In the genomic region with DNA sequence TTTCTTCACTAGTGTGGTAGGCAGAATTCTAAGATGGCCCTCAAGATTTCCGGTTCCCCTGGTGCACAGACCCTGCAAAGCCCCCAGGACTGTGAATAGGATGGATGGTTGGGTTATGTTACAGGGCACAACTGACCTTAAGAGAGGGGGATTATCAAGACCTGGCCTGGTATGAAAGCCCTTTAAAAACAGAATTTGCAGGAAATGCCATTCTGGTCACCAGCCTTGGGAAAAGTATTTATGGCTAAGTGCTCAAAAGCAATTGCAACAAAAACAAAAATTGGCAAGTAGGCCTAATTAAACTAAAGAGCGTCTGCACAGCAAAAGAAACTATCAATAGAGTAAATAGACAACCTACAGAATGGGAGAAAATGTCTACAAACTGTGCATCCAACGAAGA, we compare ENCODE assay signal across 26 cellular contexts.
DNase-seq lines count a peak whose midpoint lies in the region; ATAC-seq lines count a peak whose summit lies in the region.
"Had no signal": no experiment of that assay in that cellular context is flagged by ENCODE, and none has a peak within 500 bp of the region (broad histone marks: within the 10 kb centered on the region; RNA-seq: fewer than 3 reads in every experiment).

No MANE protein-coding gene starts in this region.

- DNase-seq in stimulated activated naive CD8-positive, alpha-beta T cell treated with anti-CD3 and anti-CD28 coated beads, Interleukin-15, amount 100 ng/mL, for 72 hours: no peak
- no peak for DNase-seq in activated T-helper 2 cell treated with anti-CD3 and anti-CD28 coated beads, Interferon-gamma antibody, Interleukin-2, Interleukin-4, amounts not matched to agents 10 μg/mL and 5 μg/mL and 100 μg/mL, durations not matched to agents 14 hours and 24 hours and 36 hours (ENCODE audit: low spot score)
- DNase-seq in myocyte (ENCODE audit: low read depth) (peak; percentile 36), NCI-H345 treated with DMSO at 0.1 percent for 48 hours (lab: John Stamatoyannopoulos, UW; ENCODE audit: unreplicated experiment) (no peak), T-cell (no peak), DMS53 (lab: John Stamatoyannopoulos, UW) (no peak)
- DNase-seq in naive thymus-derived CD8-positive, alpha-beta T cell: no peak
- DNase-seq: activated CD4-positive, CD25-positive, alpha-beta regulatory T cell treated with anti-CD3 and anti-CD28 coated beads, Interleukin-2, amount 50 U/mL, for 72 hours; activated CD8-positive, alpha-beta T cell treated with anti-CD3 and anti-CD28 coated beads, Interleukin-2, amount 10 ng/mL, durations not matched to agents 7 days and 5 days; activated naive CD8-positive, alpha-beta T cell treated with anti-CD3 and anti-CD28 coated beads, Interleukin-2, amount 10 ng/mL, durations not matched to agents 7 days and 5 days; caudate nucleus; foreskin fibroblast; heart left ventricle; KBM-7; MG63; natural killer cell; NCI-H1105; NCI-H1930; NCI-H69; nucleus accumbens; stimulated activated naive CD4-positive, alpha-beta T cell; uterus had no signal

- CTCF ChIA-PET in T-cell (lab: Charles Lee): no interaction called here

- POLR2A ChIA-PET in naive thymus-derived CD8-positive, alpha-beta T cell (lab: Charles Lee): no interaction called here
- POLR2A ChIA-PET in T-cell (lab: Charles Lee): no interaction called here

- intact Hi-C loops in activated T-helper 2 cell treated with anti-CD3 and anti-CD28 coated beads, Interferon-gamma antibody, Interleukin-2, Interleukin-4, amounts not matched to agents 10 μg/mL and 5 μg/mL and 100 μg/mL, durations not matched to agents 14 hours and 24 hours and 36 hours (cut with micrococcal nuclease): no loop called here

- H3K36me3 Mint-ChIP-seq in stimulated activated naive CD8-positive, alpha-beta T cell treated with anti-CD3 and anti-CD28 coated beads, Interleukin-15, Interleukin-2, amounts not matched to agents 100 ng/mL and 50 ng/mL, for 24 hours (ENCODE audit: low read depth): peaks cover 75% of the 10 kb centered on the region
- H3K36me3 Mint-ChIP-seq in activated T-helper 2 cell treated with anti-CD3 and anti-CD28 coated beads, Interferon-gamma antibody, Interleukin-2, Interleukin-4, amounts not matched to agents 10 μg/mL and 5 μg/mL and 100 μg/mL, durations not matched to agents 14 hours and 24 hours and 36 hours (ENCODE audit: low read depth): peaks cover 79% of the 10 kb centered on the region
- H3K36me3 Mint-ChIP-seq in naive thymus-derived CD8-positive, alpha-beta T cell: peaks cover 0 to 11% (median 5%) of the 10 kb centered on the region in 3 donors
- H3K36me3 Mint-ChIP-seq in T-cell: peaks cover 24% of the 10 kb centered on the region
- H3K36me3 Mint-ChIP-seq: natural killer cell had no signal

- H3K4me1 Mint-ChIP-seq in stimulated activated naive CD8-positive, alpha-beta T cell treated with anti-CD3 and anti-CD28 coated beads, Interleukin-15, Interleukin-2, amounts not matched to agents 100 ng/mL and 50 ng/mL, for 24 hours (ENCODE audit: low read depth): peaks cover 89% of the 10 kb centered on the region
- peaks cover 81% of the 10 kb centered on the region for H3K4me1 Mint-ChIP-seq in stimulated activated naive CD8-positive, alpha-beta T cell treated with anti-CD3 and anti-CD28 coated beads, Interleukin-15, amount 100 ng/mL, for 72 hours
- peaks cover 61% of the 10 kb centered on the region for H3K4me1 Mint-ChIP-seq in activated T-helper 2 cell treated with anti-CD3 and anti-CD28 coated beads, Interferon-gamma antibody, Interleukin-2, Interleukin-4, amounts not matched to agents 10 μg/mL and 5 μg/mL and 100 μg/mL, durations not matched to agents 14 hours and 24 hours and 36 hours (ENCODE audit: low read depth)
- peaks cover 8 to 22% (median 20%) of the 10 kb centered on the region in 4 donors for H3K4me1 Mint-ChIP-seq in naive thymus-derived CD8-positive, alpha-beta T cell
- H3K4me1 Mint-ChIP-seq in T-cell: peaks cover 19 to 36% (median 19%) of the 10 kb centered on the region in 3 donors

- H3K27me3 Mint-ChIP-seq in stimulated activated naive CD8-positive, alpha-beta T cell treated with anti-CD3 and anti-CD28 coated beads, Interleukin-15, Interleukin-2, amounts not matched to agents 100 ng/mL and 50 ng/mL, for 24 hours: no peaks in the 10 kb centered on the region
- H3K27me3 Mint-ChIP-seq in stimulated activated naive CD8-positive, alpha-beta T cell treated with anti-CD3 and anti-CD28 coated beads, Interleukin-15, amount 100 ng/mL, for 72 hours: no peaks in the 10 kb centered on the region
- H3K27me3 Mint-ChIP-seq in activated T-helper 2 cell treated with anti-CD3 and anti-CD28 coated beads, Interferon-gamma antibody, Interleukin-2, Interleukin-4, amounts not matched to agents 10 μg/mL and 5 μg/mL and 100 μg/mL, durations not matched to agents 14 hours and 24 hours and 36 hours (ENCODE audit: low read depth): no peaks in the 10 kb centered on the region
- H3K27me3 Mint-ChIP-seq in naive thymus-derived CD8-positive, alpha-beta T cell: no peaks in the 10 kb centered on the region
- no peaks in the 10 kb centered on the region for H3K27me3 Mint-ChIP-seq in T-cell
- H3K27me3 Mint-ChIP-seq: activated naive CD8-positive, alpha-beta T cell treated with anti-CD3 and anti-CD28 coated beads, Interleukin-2, amount 10 ng/mL, durations not matched to agents 7 days and 5 days had no signal

- H3K27ac Mint-ChIP-seq in stimulated activated naive CD8-positive, alpha-beta T cell treated with anti-CD3 and anti-CD28 coated beads, Interleukin-15, Interleukin-2, amounts not matched to agents 100 ng/mL and 50 ng/mL, for 24 hours: peak overlapping the region; percentile 42
- H3K27ac Mint-ChIP-seq in stimulated activated naive CD8-positive, alpha-beta T cell treated with anti-CD3 and anti-CD28 coated beads, Interleukin-15, amount 100 ng/mL, for 72 hours: no peak overlapping the region
- H3K27ac Mint-ChIP-seq in activated T-helper 2 cell treated with anti-CD3 and anti-CD28 coated beads, Interferon-gamma antibody, Interleukin-2, Interleukin-4, amounts not matched to agents 10 μg/mL and 5 μg/mL and 100 μg/mL, durations not matched to agents 14 hours and 24 hours and 36 hours: peak overlapping the region; percentile 63
- H3K27ac Mint-ChIP-seq in naive thymus-derived CD8-positive, alpha-beta T cell: no peak overlapping the region
- H3K27ac Mint-ChIP-seq in T-cell: no peak overlapping the region
- H3K27ac Mint-ChIP-seq: activated CD8-positive, alpha-beta T cell treated with anti-CD3 and anti-CD28 coated beads, Interleukin-2, amount 10 ng/mL, durations not matched to agents 7 days and 5 days; activated naive CD8-positive, alpha-beta T cell treated with anti-CD3 and anti-CD28 coated beads, Interleukin-2, amount 10 ng/mL, durations not matched to agents 7 days and 5 days; natural killer cell; T-helper 2 cell treated with Interferon-gamma antibody and Interleukin-4, amounts not matched to agents 5 μg/mL and 100 μg/mL, for 36 hours had no signal

- no peak for ATAC-seq in stimulated activated naive CD8-positive, alpha-beta T cell treated with anti-CD3 and anti-CD28 coated beads, Interleukin-15, amount 100 ng/mL, for 72 hours
- ATAC-seq in naive thymus-derived CD8-positive, alpha-beta T cell: no peak
- ATAC-seq in T-cell (replicated peaks in 1 of 4): no peak
- ATAC-seq: activated CD8-positive, alpha-beta T cell treated with anti-CD3 and anti-CD28 coated beads, Interleukin-2, amount 10 ng/mL, durations not matched to agents 7 days and 5 days; esophagus mucosa; heart left ventricle; natural killer cell; Right ventricle myocardium inferior had no signal

- no peaks in the 10 kb centered on the region for H3K9me3 Mint-ChIP-seq in stimulated activated naive CD8-positive, alpha-beta T cell treated with anti-CD3 and anti-CD28 coated beads, Interleukin-15, Interleukin-2, amounts not matched to agents 100 ng/mL and 50 ng/mL, for 24 hours
- no peaks in the 10 kb centered on the region for H3K9me3 Mint-ChIP-seq in stimulated activated naive CD8-positive, alpha-beta T cell treated with anti-CD3 and anti-CD28 coated beads, Interleukin-15, amount 100 ng/mL, for 72 hours
- no peaks in the 10 kb centered on the region for H3K9me3 Mint-ChIP-seq in activated T-helper 2 cell treated with anti-CD3 and anti-CD28 coated beads, Interferon-gamma antibody, Interleukin-2, Interleukin-4, amounts not matched to agents 10 μg/mL and 5 μg/mL and 100 μg/mL, durations not matched to agents 14 hours and 24 hours and 36 hours
- no peaks in the 10 kb centered on the region for H3K9me3 Mint-ChIP-seq in naive thymus-derived CD8-positive, alpha-beta T cell
- H3K9me3 Mint-ChIP-seq in T-cell: no peaks in the 10 kb centered on the region
- H3K9me3 Mint-ChIP-seq: natural killer cell; T-helper 2 cell treated with Interferon-gamma antibody and Interleukin-4, amounts not matched to agents 5 μg/mL and 100 μg/mL, for 36 hours had no signal

- no peak overlapping the region for H3K4me3 Mint-ChIP-seq in stimulated activated naive CD8-positive, alpha-beta T cell treated with anti-CD3 and anti-CD28 coated beads, Interleukin-15, Interleukin-2, amounts not matched to agents 100 ng/mL and 50 ng/mL, for 24 hours
- H3K4me3 Mint-ChIP-seq in stimulated activated naive CD8-positive, alpha-beta T cell treated with anti-CD3 and anti-CD28 coated beads, Interleukin-15, amount 100 ng/mL, for 72 hours: no peak overlapping the region
- H3K4me3 Mint-ChIP-seq in activated T-helper 2 cell treated with anti-CD3 and anti-CD28 coated beads, Interferon-gamma antibody, Interleukin-2, Interleukin-4, amounts not matched to agents 10 μg/mL and 5 μg/mL and 100 μg/mL, durations not matched to agents 14 hours and 24 hours and 36 hours (ENCODE audit: low read depth): no peak overlapping the region
- no peak overlapping the region for H3K4me3 Mint-ChIP-seq in naive thymus-derived CD8-positive, alpha-beta T cell
- H3K4me3 Mint-ChIP-seq in T-cell: no peak overlapping the region
- H3K4me3 Mint-ChIP-seq: activated CD8-positive, alpha-beta T cell treated with anti-CD3 and anti-CD28 coated beads, Interleukin-2, amount 10 ng/mL, durations not matched to agents 7 days and 5 days; activated naive CD8-positive, alpha-beta T cell treated with anti-CD3 and anti-CD28 coated beads, Interleukin-2, amount 10 ng/mL, durations not matched to agents 7 days and 5 days; natural killer cell; T-helper 2 cell treated with Interferon-gamma antibody and Interleukin-4, amounts not matched to agents 5 μg/mL and 100 μg/mL, for 36 hours had no signal

Comparison
In these comparisons a context has a peak if more than half of its experiments do, and no peak if none do; other contexts are left out.
1. H3K27ac Mint-ChIP-seq: peak in stimulated activated naive CD8-positive, alpha-beta T cell treated with anti-CD3 and anti-CD28 coated beads, Interleukin-15, Interleukin-2, amounts not matched to agents 100 ng/mL and 50 ng/mL, for 24 hours (single experiment) and activated T-helper 2 cell treated with anti-CD3 and anti-CD28 coated beads, Interferon-gamma antibody, Interleukin-2, Interleukin-4, amounts not matched to agents 10 μg/mL and 5 μg/mL and 100 μg/mL, durations not matched to agents 14 hours and 24 hours and 36 hours (single experiment); none in stimulated activated naive CD8-positive, alpha-beta T cell treated with anti-CD3 and anti-CD28 coated beads, Interleukin-15, amount 100 ng/mL, for 72 hours (0 of 2), naive thymus-derived CD8-positive, alpha-beta T cell (0 of 10) and T-cell (0 of 2).